Comparison of ENCODE assay signal across 14 cellular contexts in genomic region chr16:50338371-50339231, GRCh38. TPM values are rescaled to one million over a fixed set of nuclear protein-coding genes. Genes with fewer than 3 reads are reported as not detected.
DNase-seq lines count a peak whose midpoint lies in the region; ATAC-seq and TF ChIP-seq lines count a peak whose summit lies in the region.
"Had no signal": no experiment of that assay in that cellular context is flagged by ENCODE, and none has a peak within 500 bp of the region (broad histone marks: within the 10 kb centered on the region; RNA-seq: fewer than 3 reads in every experiment).

No MANE protein-coding gene starts in this region.

- DNase-seq in activated T-cell treated with anti-CD3 and anti-CD28 coated beads, Interleukin-2, amount 50 U/mL, for 4 hours = no peak
- DNase-seq in activated T-cell treated with anti-CD3 and anti-CD28 coated beads for 4 hours = no peak
- no peak for DNase-seq in activated CD8-positive, alpha-beta T cell treated with anti-CD3 and anti-CD28 coated beads, Interleukin-2, amount 10 ng/mL, durations not matched to agents 7 days and 5 days
- DNase-seq in fibroblast of the aortic adventitia (ENCODE audit: low read depth) = peak; percentile 10
- DNase-seq in thoracic aorta (ENCODE audit: low spot score) = no peak
- no peak for DNase-seq in RWPE1 (ENCODE audit: low spot score)
- no peak for DNase-seq in NAMALWA (ENCODE audit: low spot score)
- no peak for DNase-seq in HuH-7 (ENCODE audit: low spot score)
- DNase-seq: anterior cingulate cortex; DMS79 treated with DMSO at 0.1 percent for 48 hours; NCI-H1417 treated with DMSO at 0.1 percent for 48 hours; NCI-H526 treated with DMSO at 0.1 percent for 48 hours; SHP77 treated with DMSO at 0.1 percent for 48 hours; stimulated activated CD8-positive, alpha-beta memory T cell treated with anti-CD3 and anti-CD28 coated beads, Interleukin-4, amount 100 ng/mL, for 48 hours had no signal

- peak overlapping the region; percentile 88 for H3K27ac Mint-ChIP-seq in activated CD8-positive, alpha-beta T cell treated with anti-CD3 and anti-CD28 coated beads, Interleukin-2, amount 10 ng/mL, durations not matched to agents 7 days and 5 days

- peaks cover 18 to 81% of the 10 kb centered on the region in 2 donors for H3K4me1 ChIP-seq in thoracic aorta (ENCODE audit: control insufficient read depth in 1 of 2, low read depth in 2 of 2)

- no peaks in the 10 kb centered on the region for H3K27me3 ChIP-seq in thoracic aorta (replicated peaks; ENCODE audit: insufficient read depth)

- H3K36me3 Mint-ChIP-seq in activated T-cell treated with anti-CD3 and anti-CD28 coated beads, Interleukin-2, amount 50 U/mL, for 4 hours (ENCODE audit: insufficient read depth) = peaks cover 39% of the 10 kb centered on the region
- H3K36me3 Mint-ChIP-seq in activated CD8-positive, alpha-beta T cell treated with anti-CD3 and anti-CD28 coated beads, Interleukin-2, amount 10 ng/mL, durations not matched to agents 7 days and 5 days (ENCODE audit: low read depth) = peaks cover 46% of the 10 kb centered on the region

- H3K9me3 Mint-ChIP-seq in activated T-cell treated with anti-CD3 and anti-CD28 coated beads, Interleukin-2, amount 50 U/mL, for 4 hours = no peaks in the 10 kb centered on the region
- no peaks in the 10 kb centered on the region for H3K9me3 Mint-ChIP-seq in activated CD8-positive, alpha-beta T cell treated with anti-CD3 and anti-CD28 coated beads, Interleukin-2, amount 10 ng/mL, durations not matched to agents 7 days and 5 days (ENCODE audit: insufficient read depth)

- H3K27ac ChIP-seq in thoracic aorta (peak overlapping the region; percentile 59 to 77), RWPE1 (no peak overlapping the region)

- no peaks in the 10 kb centered on the region for H3K27me3 Mint-ChIP-seq in activated T-cell treated with anti-CD3 and anti-CD28 coated beads, Interleukin-2, amount 50 U/mL, for 4 hours (ENCODE audit: low read depth)
- no peaks in the 10 kb centered on the region for H3K27me3 Mint-ChIP-seq in activated CD8-positive, alpha-beta T cell treated with anti-CD3 and anti-CD28 coated beads, Interleukin-2, amount 10 ng/mL, durations not matched to agents 7 days and 5 days (ENCODE audit: low read depth)

- no peaks in the 10 kb centered on the region for H3K9me3 ChIP-seq in thoracic aorta

- no peak overlapping the region for H3K4me3 ChIP-seq in fibroblast of the aortic adventitia (ENCODE audit: low read depth, low read length)
- H3K4me3 ChIP-seq in thoracic aorta = no peak overlapping the region

- POLR2A ChIA-PET in activated CD8-positive, alpha-beta T cell treated with anti-CD3 and anti-CD28 coated beads, Interleukin-2, amount 10 ng/mL, durations not matched to agents 7 days and 5 days (lab: Charles Lee) = interaction anchor here (0.7 to 2.8 kb wide), 5 partner anchors 10 to 405 kb away, joined by 4 to 38 read pairs (median 4); no protein-coding TSS in a partner anchor
- POLR2A ChIA-PET in RWPE1 (lab: Yijun Ruan, JAX; ENCODE audit: low non-redundant PET) = interaction anchor here (0.5 kb wide), 1 partner anchor 188 kb away, joined by 3 read pairs; no protein-coding TSS in a partner anchor

- ATAC-seq in activated T-cell treated with anti-CD3 and anti-CD28 coated beads, Interleukin-2, amount 50 U/mL, for 4 hours = peak; percentile 68 to 82
- peak; percentile 59 for ATAC-seq in activated CD8-positive, alpha-beta T cell treated with anti-CD3 and anti-CD28 coated beads, Interleukin-2, amount 10 ng/mL, durations not matched to agents 7 days and 5 days
- ATAC-seq in thoracic aorta (ENCODE audit: insufficient number of reproducible peaks, low FRiP score, low read depth) = no peak

- peak overlapping the region; percentile 27 for H3K4me3 Mint-ChIP-seq in activated T-cell treated with anti-CD3 and anti-CD28 coated beads, Interleukin-2, amount 50 U/mL, for 4 hours
- H3K4me3 Mint-ChIP-seq in activated CD8-positive, alpha-beta T cell treated with anti-CD3 and anti-CD28 coated beads, Interleukin-2, amount 10 ng/mL, durations not matched to agents 7 days and 5 days = peak overlapping the region; percentile 59

- H3K4me1 Mint-ChIP-seq in activated T-cell treated with anti-CD3 and anti-CD28 coated beads, Interleukin-2, amount 50 U/mL, for 4 hours (ENCODE audit: low read depth) = peaks cover 44% of the 10 kb centered on the region
- H3K4me1 Mint-ChIP-seq in activated CD8-positive, alpha-beta T cell treated with anti-CD3 and anti-CD28 coated beads, Interleukin-2, amount 10 ng/mL, durations not matched to agents 7 days and 5 days (ENCODE audit: low read depth) = peaks cover 44% of the 10 kb centered on the region

- CTCF ChIA-PET in activated CD8-positive, alpha-beta T cell treated with anti-CD3 and anti-CD28 coated beads, Interleukin-2, amount 10 ng/mL, durations not matched to agents 7 days and 5 days (lab: Charles Lee) = interaction anchor here (0.9 to 9.4 kb wide), 10 partner anchors 11 to 468 kb away, joined by 3 to 121 read pairs (median 6); partner anchors contain the start of gene CNEP1R1
- CTCF ChIA-PET in RWPE1 (lab: Yijun Ruan, JAX) = interaction anchor here (1.0 kb wide), 1 partner anchor 11 kb away, joined by 3 read pairs; no protein-coding TSS in a partner anchor

- peaks cover 3% of the 10 kb centered on the region for H3K36me3 ChIP-seq in thoracic aorta

- no peak for TF ChIP-seq CTCF in fibroblast of the aortic adventitia (IDR thresholded peaks at IDR 0.05; ENCODE audit: insufficient read depth, low read length)
- no peak for TF ChIP-seq CTCF in thoracic aorta (IDR thresholded peaks at IDR 0.05)
- TF ChIP-seq CTCF in RWPE1 (conservative IDR thresholded peaks at IDR 0.05; ENCODE audit: low read depth) = no peak

RNA-seq across cellular contexts. Expression of gene BRD7, which starts 30.2 kb away (rescaled TPM):
- 10 to 100 TPM; 87.1 to 91.1 (median 91.0) TPM for total RNA-seq in activated T-cell treated with anti-CD3 and anti-CD28 coated beads, Interleukin-2, amount 50 U/mL, for 4 hours
- 10 to 100 TPM; 88.9 to 90.4 TPM for total RNA-seq in activated CD8-positive, alpha-beta T cell treated with anti-CD3 and anti-CD28 coated beads, Interleukin-2, amount 10 ng/mL, durations not matched to agents 7 days and 5 days
- 34.0 and 49.7 TPM in 2 replicates for total RNA-seq in fibroblast of the aortic adventitia (ENCODE audit: low replicate concordance)
- total RNA-seq in thoracic aorta = 10 to 100 TPM; 56.9 to 63.5 TPM
